In the genomic region with DNA sequence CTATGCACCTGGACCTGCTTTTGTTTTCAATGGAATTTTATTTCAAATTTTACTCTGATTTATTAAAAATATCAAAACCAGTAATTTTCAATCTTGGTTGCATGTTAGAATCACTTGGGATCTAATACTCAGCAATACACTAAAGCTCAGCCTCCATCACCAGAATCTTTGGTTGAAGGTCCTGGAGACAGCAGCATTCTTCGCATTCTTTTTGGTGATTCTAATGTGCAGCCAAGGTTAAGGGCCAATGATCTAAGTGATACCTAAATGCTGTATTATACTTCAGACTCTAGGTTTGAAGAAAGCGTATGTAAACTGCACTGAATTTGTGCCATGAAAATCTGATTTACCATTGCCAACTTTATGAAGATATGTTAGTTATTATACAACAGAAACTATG, we compare ENCODE assay signal across 22 cellular contexts.
"Had no signal": no experiment of that assay in that cellular context is flagged by ENCODE, and none has a peak within 500 bp of the region (broad histone marks: within the 10 kb centered on the region; RNA-seq: fewer than 3 reads in every experiment).

No MANE protein-coding gene starts in this region.

- ATAC-seq: foreskin keratinocyte; left cardiac atrium; left ventricle myocardium superior; natural killer cell; sciatic nerve; stimulated activated memory B cell treated with anti-CD40 and anti-IgM and Interleukin-4, amounts not matched to agents 10 μg/mL and 1 μg/mL and 100 μg/mL, for 72 hours had no signal

- DNase-seq: effector CD4-positive, alpha-beta T cell; endodermal cell; erythroblast; foreskin keratinocyte; head of caudate nucleus; immature natural killer cell; left cardiac atrium; left ventricle myocardium superior; mammary epithelial cell; natural killer cell; posterior cingulate gyrus; stimulated activated CD4-positive, alpha-beta T cell treated with anti-CD3 and anti-CD28 coated beads, Interleukin-15, amount 100 ng/mL, for 24 hours; stimulated activated CD4-positive, alpha-beta T cell treated with anti-CD3 and anti-CD28 coated beads, Interleukin-1b, Interleukin-23, amount 100 ng/mL, for 48 hours; stimulated activated CD4-positive, alpha-beta T cell treated with anti-CD3 and anti-CD28 coated beads, Interleukin-4, amount 100 ng/mL, for 24 hours; tibial artery; upper lobe of left lung had no signal

- H3K4me3 ChIP-seq: coronary artery, hepatocyte, spleen, tibial artery, upper lobe of left lung, vagina had no signal
